Comparison of ENCODE assay signal across 29 cellular contexts in genomic region chr3:81315051-81315450, GRCh38.
"Had no signal": no experiment of that assay in that cellular context is flagged by ENCODE, and none has a peak within 500 bp of the region (broad histone marks: within the 10 kb centered on the region; RNA-seq: fewer than 3 reads in every experiment).

No MANE protein-coding gene starts in this region.

- ATAC-seq: activated CD8-positive, alpha-beta T cell treated with anti-CD3 and anti-CD28 coated beads for 36 hours; activated naive CD4-positive, alpha-beta T cell treated with anti-CD3 and anti-CD28 coated beads, Interleukin-2, amount 50 U/mL, for 72 hours; activated T-cell treated with anti-CD3 and anti-CD28 coated beads, Interleukin-2, amount 50 U/mL, for 4 hours; activated T-cell treated with anti-CD3 and anti-CD28 coated beads, Interleukin-2, amount 50 U/mL, for 72 hours; activated T-helper 17 cell treated with anti-CD3 and anti-CD28 coated beads, Interleukin-2, amount 50 U/mL, for 72 hours had no signal

- H3K9me3 ChIP-seq: adrenal gland had no signal

- H3K27me3 ChIP-seq: adrenal gland had no signal

- H3K4me1 ChIP-seq: adrenal gland had no signal

- H3K27ac ChIP-seq: adrenal gland, cardiac muscle cell, VCaP had no signal

- DNase-seq: activated B cell treated with CpG ODN at 0.5 μM for 24 hours; activated CD4-positive, alpha-beta memory T cell treated with anti-CD3 and anti-CD28 coated beads for 36 hours; activated CD4-positive, alpha-beta T cell treated with anti-CD3 and anti-CD28 coated beads for 4 hours; activated CD4-positive, alpha-beta T cell treated with anti-CD3 and anti-CD28 coated beads, Interleukin-2, amount 10 ng/mL, durations not matched to agents 24 days and 14 days; activated CD4-positive, alpha-beta T cell treated with anti-CD3 and anti-CD28 coated beads, Interleukin-2, amount 50 U/mL, for 1 hour; activated CD4-positive, alpha-beta T cell treated with anti-CD3 and anti-CD28 coated beads, Interleukin-2, amount 50 U/mL, for 4 hours; activated CD4-positive, CD25-positive, alpha-beta regulatory T cell treated with anti-CD3 and anti-CD28 coated beads, Interleukin-2, amount 50 U/mL, for 72 hours; activated CD8-positive, alpha-beta memory T cell treated with anti-CD3 and anti-CD28 coated beads, Interleukin-2, amount 50 U/mL, for 4 hours; activated CD8-positive, alpha-beta T cell treated with anti-CD3 and anti-CD28 coated beads for 36 hours; activated effector memory CD4-positive, alpha-beta T cell treated with anti-CD3 and anti-CD28 coated beads, Interleukin-2, amount 50 U/mL, for 16 hours; activated gamma-delta T cell treated with Interleukin-2 at 50 U/mL for 16 hours; activated naive CD4-positive, alpha-beta T cell; activated naive CD4-positive, alpha-beta T cell treated with anti-CD3 and anti-CD28 coated beads for 36 hours; activated naive CD4-positive, alpha-beta T cell treated with anti-CD3 and anti-CD28 coated beads, Interleukin-2, amount 50 U/mL, for 16 hours; activated naive CD8-positive, alpha-beta T cell treated with anti-CD3 and anti-CD28 coated beads for 36 hours; activated T-cell treated with anti-CD3 and anti-CD28 coated beads for 4 hours; activated T-cell treated with anti-CD3 and anti-CD28 coated beads, Interleukin-2, amount 50 U/mL, for 1 hour; activated T-cell treated with anti-CD3 and anti-CD28 coated beads, Interleukin-2, amount 50 U/mL, for 4 hours; activated T-cell treated with anti-CD3 and anti-CD28 coated beads, Interleukin-2, amount 50 U/mL, for 72 hours; adrenal gland; amniotic stem cell; aorta; caudate nucleus; T-helper 2 cell; T-helper 9 cell had no signal

- H3K4me3 ChIP-seq: adrenal gland, cardiac muscle cell had no signal

- H3K36me3 ChIP-seq: adrenal gland, cardiac muscle cell had no signal
